8 cellular contexts compared by ENCODE assay signal in genomic region chr9:126317513-126317912, GRCh38. TPM values are rescaled to one million over a fixed set of nuclear protein-coding genes. Genes with fewer than 3 reads are reported as not detected.
DNase-seq lines count a peak whose midpoint lies in the region; ATAC-seq, FAIRE-seq and TF ChIP-seq lines count a peak whose summit lies in the region.

No MANE protein-coding gene starts in this region.

- no peak overlapping the region for H2AFZ ChIP-seq in keratinocyte (ENCODE audit: control insufficient read depth, low read length)

- H3K4me3 ChIP-seq in keratinocyte (ENCODE audit: control insufficient read depth in 2 of 3, extremely low read depth in 1 of 3, insufficient read depth in 2 of 3, low read depth in 1 of 3, low read length in 3 of 3): no peak overlapping the region
- H3K4me3 ChIP-seq in transverse colon: no peak overlapping the region
- no peak overlapping the region for H3K4me3 ChIP-seq in suprapubic skin

- ATAC-seq in Right ventricle myocardium superior (ENCODE audit: poor library complexity): peak; percentile 71
- no peak for ATAC-seq in Right ventricle myocardium inferior
- no peak for ATAC-seq in HG03520 (IDR thresholded peaks at IDR 0.05; ENCODE audit: unreplicated experiment)
- ATAC-seq in GM19328 (IDR thresholded peaks at IDR 0.05; ENCODE audit: unreplicated experiment): no peak

- peak; percentile 25 to 74 (median 28) for TF ChIP-seq CTCF in keratinocyte (optimal IDR thresholded peaks at IDR 0.05 in 1 of 3, IDR thresholded peaks at IDR 0.05 in 1 of 3, conservative IDR thresholded peaks at IDR 0.05 in 1 of 3; ENCODE audit: extremely low read depth in 1 of 3, insufficient read depth in 2 of 3, low read length in 3 of 3)
- peak; percentile 40 to 55 (median 55) for TF ChIP-seq CTCF in transverse colon (IDR thresholded peaks at IDR 0.05)
- TF ChIP-seq CTCF in suprapubic skin (IDR thresholded peaks at IDR 0.05): peak in 1 of 2 donors; percentile 8

- H3K4me2 ChIP-seq in keratinocyte (ENCODE audit: control insufficient read depth, extremely low read depth, insufficient read depth, low read depth, low read length): no peak overlapping the region

- H3K36me3 ChIP-seq in keratinocyte (ENCODE audit: control insufficient read depth in 2 of 2, extremely low read depth in 1 of 2, insufficient read depth in 2 of 2, low read length in 2 of 2): no peaks in the 10 kb centered on the region
- no peaks in the 10 kb centered on the region for H3K36me3 ChIP-seq in transverse colon
- H3K36me3 ChIP-seq in suprapubic skin: no peaks in the 10 kb centered on the region

- intact Hi-C loops in Right ventricle myocardium superior (cut with DNase I) (loop anchor here (5.0 kb wide), 1 partner anchor 80 kb away; no protein-coding TSS in a partner anchor), Right ventricle myocardium inferior (cut with DNase I) (loop anchor here (2.0 to 10.0 kb wide), 3 partner anchors 81 to 247 kb away; no protein-coding TSS in a partner anchor), transverse colon (cut with DNase I; ENCODE audit: low total_unique reads) (no loop called here)

- H3K9me3 ChIP-seq in keratinocyte (ENCODE audit: control insufficient read depth, low read depth, low read length): no peaks in the 10 kb centered on the region
- no peaks in the 10 kb centered on the region for H3K9me3 ChIP-seq in transverse colon
- H3K9me3 ChIP-seq in suprapubic skin: no peaks in the 10 kb centered on the region

- no peak for TF ChIP-seq EP300 in transverse colon (IDR thresholded peaks at IDR 0.05; ENCODE audit: low read depth)
- TF ChIP-seq EP300 in suprapubic skin (IDR thresholded peaks at IDR 0.05): no peak

- dilution Hi-C loops in keratinocyte (cut with MboI; ENCODE audit: extremely low pct_ligation_motif_present, low sequenced_read_pairs): loop anchor here (5.0 kb wide), 1 partner anchor 80 kb away; no protein-coding TSS in a partner anchor

- no peaks in the 10 kb centered on the region for H3K79me2 ChIP-seq in keratinocyte (ENCODE audit: control insufficient read depth, insufficient read depth, low read length)

- no peaks in the 10 kb centered on the region for H3K27me3 ChIP-seq in keratinocyte (ENCODE audit: control insufficient read depth, extremely low read depth, insufficient read depth, low read length)
- no peaks in the 10 kb centered on the region for H3K27me3 ChIP-seq in transverse colon
- no peaks in the 10 kb centered on the region for H3K27me3 ChIP-seq in suprapubic skin

- H3K4me1 ChIP-seq in keratinocyte (ENCODE audit: control insufficient read depth, extremely low read depth, insufficient read depth, low read length) (no peaks in the 10 kb centered on the region), transverse colon (no peaks in the 10 kb centered on the region), suprapubic skin (no peaks in the 10 kb centered on the region)

- in situ Hi-C loops in transverse colon (cut with MboI; ENCODE audit: low pct_ligation_motif_present in 1 of 4, low pct_unique_long_range_greater_than_20kb in 1 of 4, low sequenced_read_pairs in 3 of 4): loop anchor here (10.0 to 25.0 kb wide), 2 partner anchors 157 to 170 kb away; no protein-coding TSS in a partner anchor

- DNase-seq in Right ventricle myocardium superior (no peak), Right ventricle myocardium inferior (ENCODE audit: missing footprints) (no peak), activated T-cell treated with anti-CD3 and anti-CD28 coated beads for 1 hour (ENCODE audit: low read depth) (peak; percentile 24), keratinocyte (ENCODE audit: low read depth, low spot score) (no peak), transverse colon (peak; percentile 51), suprapubic skin (ENCODE audit: low spot score in 2 of 2) (no peak)

- no peak for TF ChIP-seq POLR2A in transverse colon (IDR thresholded peaks at IDR 0.05)
- no peak for TF ChIP-seq POLR2A in suprapubic skin (IDR thresholded peaks at IDR 0.05)

- H3K9ac ChIP-seq in keratinocyte (ENCODE audit: control insufficient read depth, extremely low read depth, insufficient read depth, low read length): no peak overlapping the region

- no peak for FAIRE-seq in keratinocyte (lab: Jason Lieb, UNC)

- H4K20me1 ChIP-seq in keratinocyte (ENCODE audit: control insufficient read depth, extremely low read depth, insufficient read depth, low read length): no peaks in the 10 kb centered on the region

- H3K27ac ChIP-seq in keratinocyte (ENCODE audit: control insufficient read depth, insufficient read depth, low read length): no peak overlapping the region
- H3K27ac ChIP-seq in transverse colon: no peak overlapping the region
- no peak overlapping the region for H3K27ac ChIP-seq in suprapubic skin

- H3K9me1 ChIP-seq in keratinocyte (ENCODE audit: control insufficient read depth, extremely low read depth, insufficient read depth, low read length): no peaks in the 10 kb centered on the region

- WGBS in transverse colon (ENCODE audit: low coverage in 1 of 2), 2 donors: 58 to 64% methylated on average over 4 of the region's 4 CpGs
- 69% methylated on average over 4 of the region's 4 CpGs for WGBS in suprapubic skin

RNA-seq across cellular contexts. Expression of gene MVB12B, which starts 9.1 kb away (rescaled TPM):
- total RNA-seq in Right ventricle myocardium superior: 11.5 TPM
- 12.7 TPM for total RNA-seq in Right ventricle myocardium inferior
- 0.54 to 2.5 TPM (median 1.2 TPM) in 3 replicates for polyA plus RNA-seq in keratinocyte
- 0.35 TPM for polyA plus RNA-seq in keratinocyte (2011; ENCODE audit: low read depth)
- polyA plus RNA-seq in keratinocyte (2011; cell fraction: cytosol; rRNA removed): 1.3 and 1.5 TPM in 2 replicates
- polyA plus RNA-seq in keratinocyte (2011; cell fraction: nucleus; rRNA removed): 2.4 and 2.6 TPM in 2 replicates
- 0.35 and 1.3 TPM in 2 replicates for polyA plus RNA-seq in keratinocyte (2012; ENCODE audit: low replicate concordance)
- polyA minus RNA-seq in keratinocyte: 2.8 to 3.3 TPM (median 2.8 TPM) in 3 replicates
- polyA minus RNA-seq in keratinocyte (2011; cell fraction: cytosol; rRNA and poly(A)+ RNA removed): 1.7 TPM
- polyA minus RNA-seq in keratinocyte (2011; cell fraction: nucleus; rRNA and poly(A)+ RNA removed): 2.5 and 6.2 TPM in 2 replicates
- 10 to 100 TPM; 15.7 to 27.3 (median 22.7) TPM for total RNA-seq in transverse colon
- total RNA-seq in suprapubic skin: 10 to 100 TPM; 10.2 to 25.7 (median 14.0) TPM

Comparison
In these comparisons a context has a peak if more than half of its experiments do, and no peak if none do; other contexts are left out.
1. DNase-seq: peak in activated T-cell treated with anti-CD3 and anti-CD28 coated beads for 1 hour (single experiment) and transverse colon (single experiment); none in Right ventricle myocardium superior (single experiment), Right ventricle myocardium inferior (single experiment), keratinocyte (single experiment) and suprapubic skin (0 of 2).